24 cellular contexts compared by ENCODE assay signal in genomic region chr1:171213559-171214454, GRCh38. TPM values are rescaled to one million over a fixed set of nuclear protein-coding genes. Genes with fewer than 3 reads are reported as not detected.
DNase-seq lines count a peak whose midpoint lies in the region; FAIRE-seq and TF ChIP-seq lines count a peak whose summit lies in the region.
"Had no signal": no experiment of that assay in that cellular context is flagged by ENCODE, and none has a peak within 500 bp of the region (broad histone marks: within the 10 kb centered on the region; RNA-seq: fewer than 3 reads in every experiment).

No MANE protein-coding gene starts in this region.

- H3K9me3 ChIP-seq in left ventricle myocardium inferior (replicated peaks): no peaks in the 10 kb centered on the region
- H3K9me3 ChIP-seq in right atrium auricular region: no peaks in the 10 kb centered on the region
- H3K9me3 ChIP-seq in kidney (ENCODE audit: control insufficient read depth in 1 of 2, low read length in 2 of 2): no peaks in the 10 kb centered on the region
- no peaks in the 10 kb centered on the region for H3K9me3 ChIP-seq in effector memory CD4-positive, alpha-beta T cell (ENCODE audit: control insufficient read depth, low read length)

- H3K36me3 ChIP-seq in left ventricle myocardium inferior (peaks cover 3% of the 10 kb centered on the region), right atrium auricular region (no peaks in the 10 kb centered on the region), kidney (ENCODE audit: control insufficient read depth in 1 of 2, insufficient read depth in 2 of 2, low read length in 2 of 2) (no peaks in the 10 kb centered on the region)
- no peaks in the 10 kb centered on the region for H3K36me3 ChIP-seq in effector memory CD4-positive, alpha-beta T cell (ENCODE audit: control insufficient read depth, insufficient read depth, low read length)

- H3K27me3 ChIP-seq in left ventricle myocardium inferior (ENCODE audit: low read depth): no peaks in the 10 kb centered on the region
- no peaks in the 10 kb centered on the region for H3K27me3 ChIP-seq in right atrium auricular region
- H3K27me3 ChIP-seq in effector memory CD4-positive, alpha-beta T cell (replicated peaks; ENCODE audit: control insufficient read depth, insufficient read depth, low read length, poor library complexity, severe bottlenecking): no peaks in the 10 kb centered on the region

- peak overlapping the region; percentile 71 for H3K27ac ChIP-seq in left ventricle myocardium inferior (replicated peaks)
- no peak overlapping the region for H3K27ac ChIP-seq in right atrium auricular region
- no peak overlapping the region for H3K27ac ChIP-seq in kidney (ENCODE audit: low read depth in 2 of 2, low read length in 2 of 2)
- H3K27ac ChIP-seq in effector memory CD4-positive, alpha-beta T cell (ENCODE audit: insufficient read depth, low read length, poor library complexity, severe bottlenecking): no peak overlapping the region

- H3K4me1 ChIP-seq in left ventricle myocardium inferior (peaks cover 38% of the 10 kb centered on the region), right atrium auricular region (peaks cover 0 to 23% of the 10 kb centered on the region in 2 donors), kidney (ENCODE audit: control insufficient read depth in 1 of 2, insufficient read depth in 1 of 2, low read depth in 1 of 2, low read length in 2 of 2) (peaks cover 0 to 3% of the 10 kb centered on the region in 2 donors)
- no peaks in the 10 kb centered on the region for H3K4me1 ChIP-seq in effector memory CD4-positive, alpha-beta T cell (ENCODE audit: control insufficient read depth, insufficient read depth, low read length, poor library complexity, severe bottlenecking)

- in situ Hi-C loops in SK-MEL-5 (cut with HindIII; ENCODE audit: low pct_unique_long_range_greater_than_20kb, low sequenced_read_pairs): no loop called here

- TF ChIP-seq CTCF in left ventricle myocardium inferior (IDR thresholded peaks at IDR 0.05; ENCODE audit: borderline replicate concordance) (no peak), right atrium auricular region (IDR thresholded peaks at IDR 0.05) (no peak), kidney (IDR thresholded peaks at IDR 0.05; ENCODE audit: borderline replicate concordance, extremely low read depth, insufficient read depth) (no peak)

- no peak for DNase-seq in left ventricle myocardium inferior
- no peak for DNase-seq in right atrium auricular region (ENCODE audit: low spot score)
- DNase-seq in SK-MEL-5 (ENCODE audit: low read depth, low spot score): peak; percentile 44
- no peak for DNase-seq in kidney
- no peak for DNase-seq in effector memory CD4-positive, alpha-beta T cell
- DNase-seq in H4 (ENCODE audit: low spot score): no peak
- no peak for DNase-seq in epidermal melanocyte (ENCODE audit: insufficient read length, low spot score)
- no peak for DNase-seq in activated CD4-positive, alpha-beta T cell treated with anti-CD3 and anti-CD28 coated beads for 48 hours
- DNase-seq: activated CD4-positive, alpha-beta T cell treated with anti-CD3 and anti-CD28 coated beads, Interleukin-2, amount 10 ng/mL, durations not matched to agents 7 days and 5 days; activated CD8-positive, alpha-beta memory T cell treated with anti-CD3 and anti-CD28 coated beads, Interleukin-2, amount 50 U/mL, for 48 hours; activated gamma-delta T cell treated with Interleukin-2 at 50 U/mL for 16 hours; amniotic stem cell; central memory CD4-positive, alpha-beta T cell; effector CD4-positive, alpha-beta T cell; GOT3; hippocampal formation; NCI-H1048; occipital lobe; stimulated activated CD4-positive, alpha-beta T cell treated with anti-CD3 and anti-CD28 coated beads, Interleukin-15, amount 100 ng/mL, for 24 hours had no signal

- H3K4me3 ChIP-seq in left ventricle myocardium inferior (no peak overlapping the region), right atrium auricular region (no peak overlapping the region), kidney (ENCODE audit: low read length in 2 of 2) (peak overlapping the region; percentile 3 to 23)
- no peak overlapping the region for H3K4me3 ChIP-seq in effector memory CD4-positive, alpha-beta T cell (ENCODE audit: insufficient read depth, low read depth, low read length, poor library complexity, severe bottlenecking)
- H3K4me3 ChIP-seq: K562 had no signal

- intact Hi-C loops in left ventricle myocardium inferior (cut with micrococcal nuclease): no loop called here
- intact Hi-C loops in kidney (cut with DNase I): no loop called here

- H3K9ac ChIP-seq in kidney (ENCODE audit: low read length in 2 of 2): no peak overlapping the region

- FAIRE-seq in kidney (lab: Jason Lieb, UNC): no peak
- FAIRE-seq: K562, TTC549 had no signal

RNA-seq across cellular contexts. Expression of gene FMO2, which starts 28.7 kb away (rescaled TPM):
- total RNA-seq in left ventricle myocardium inferior (49.7 TPM), right atrium auricular region (10 to 100 TPM; 28.4 to 66.6 TPM), kidney (22.3 TPM)
- total RNA-seq in SK-MEL-5 (2014; rRNA removed; shearing (Covaris generic)): not detected in 2 replicates
- polyA plus RNA-seq in SK-MEL-5 (2015; cell fraction: cytosol; rRNA removed): not detected in 2 replicates
- not detected in 2 replicates for polyA plus RNA-seq in SK-MEL-5 (2015; cell fraction: nucleus; rRNA removed)
- polyA plus RNA-seq in kidney (ENCODE audit: insufficient read depth, low read depth, low replicate concordance): 3.9 TPM
- not detected in 2 replicates for total RNA-seq in H4 (2014; rRNA removed; shearing (Covaris generic))
- total RNA-seq: activated CD4-positive, alpha-beta T cell treated with anti-CD3 and anti-CD28 coated beads, Interleukin-2, amount 10 ng/mL, durations not matched to agents 7 days and 5 days; K562 had no signal
- polyA plus RNA-seq: K562 had no signal

RNA-seq across cellular contexts. Expression of gene FMO1, which starts 34.5 kb away (rescaled TPM):
- total RNA-seq in left ventricle myocardium inferior (0.49 TPM), right atrium auricular region (under 1 TPM; 0.37 to 0.47 TPM), kidney (16.5 TPM)
- not detected in 2 replicates for total RNA-seq in SK-MEL-5 (2014; rRNA removed; shearing (Covaris generic))
- polyA plus RNA-seq in SK-MEL-5 (2015; cell fraction: cytosol; rRNA removed): not detected in 2 replicates
- polyA plus RNA-seq in SK-MEL-5 (2015; cell fraction: nucleus; rRNA removed): not detected in 2 replicates
- polyA plus RNA-seq in kidney (ENCODE audit: insufficient read depth, low read depth, low replicate concordance): 116 TPM
- 0.06 TPM in 1 of 2 replicates, not detected in the other for total RNA-seq in H4 (2014; rRNA removed; shearing (Covaris generic))
- total RNA-seq: activated CD4-positive, alpha-beta T cell treated with anti-CD3 and anti-CD28 coated beads, Interleukin-2, amount 10 ng/mL, durations not matched to agents 7 days and 5 days; fibroblast of lung; K562; mucosa of gallbladder had no signal
- polyA plus RNA-seq: AG04450, K562 had no signal

Comparison
In these comparisons a context has a peak if more than half of its experiments do, and no peak if none do; other contexts are left out.
1. H3K4me3 ChIP-seq: peak in kidney (2 of 2); none in left ventricle myocardium inferior (single experiment), right atrium auricular region (0 of 2) and effector memory CD4-positive, alpha-beta T cell (single experiment).
2. RNA of gene FMO2, which starts 28.7 kb away (total RNA-seq): 28.4 to 66.6 TPM in right atrium auricular region, 49.7 TPM in left ventricle myocardium inferior (single experiment) and 22.3 TPM in kidney (single experiment); not detected in SK-MEL-5 and not detected in H4; every median in the first group is over 10 times any median in the second.
3. RNA of gene FMO1, which starts 34.5 kb away (total RNA-seq): 16.5 TPM in kidney (single experiment); 0.49 TPM in left ventricle myocardium inferior (single experiment), 0.37 to 0.47 TPM in right atrium auricular region, 0.06 TPM in H4 and not detected in SK-MEL-5; every median in the first group is over 10 times any median in the second.